ENCODE assay signal across 11 cellular contexts in the genomic region with DNA sequence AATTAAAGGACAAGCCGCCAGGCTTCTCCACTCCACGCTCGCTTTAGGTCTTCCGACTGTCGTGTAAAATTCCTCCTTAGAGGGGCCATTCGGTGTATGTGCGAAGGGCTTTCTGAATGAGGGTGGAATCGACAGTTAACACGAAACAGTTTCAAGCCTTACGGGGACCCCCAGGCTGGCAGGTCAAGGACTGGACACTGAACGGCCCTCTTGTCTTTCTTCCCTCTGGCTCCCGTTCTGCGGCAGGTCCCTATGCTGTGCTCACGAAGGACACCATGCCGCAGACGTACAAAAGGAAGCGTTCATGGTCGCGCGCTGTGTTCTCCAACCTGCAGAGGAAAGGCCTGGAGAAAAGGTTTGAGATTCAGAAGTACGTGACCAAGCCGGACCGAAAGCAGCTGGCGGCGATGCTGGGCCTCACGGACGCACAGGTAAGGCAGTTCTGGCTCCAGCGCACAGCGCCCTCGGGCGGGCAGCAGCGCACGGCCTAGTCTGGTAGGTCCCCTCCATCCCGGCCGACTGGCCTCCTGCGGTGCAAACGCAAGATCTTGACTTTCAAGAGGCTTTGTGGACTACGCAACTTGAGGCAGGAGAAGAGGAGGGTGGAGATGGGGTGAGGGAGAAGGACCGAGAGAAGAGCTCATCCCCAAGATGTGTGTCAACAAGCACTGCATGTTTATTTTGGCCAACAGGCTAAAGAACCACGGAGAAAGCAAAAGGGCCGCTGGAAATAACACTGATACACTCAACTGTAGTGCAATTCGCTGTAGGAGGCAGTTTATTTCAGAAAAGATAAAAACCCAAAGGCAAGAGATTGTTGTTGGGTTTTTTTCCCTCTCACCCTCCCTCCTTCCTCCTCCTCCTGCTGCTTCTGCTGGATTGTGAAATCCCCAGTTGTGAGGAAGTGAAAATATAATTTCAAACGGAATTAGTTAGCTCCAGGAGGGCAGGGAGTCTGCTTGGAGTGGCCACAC. TPM values are rescaled to one million over a fixed set of nuclear protein-coding genes. Genes with fewer than 3 reads are reported as not detected.
DNase-seq lines count a peak whose midpoint lies in the region; ATAC-seq and TF ChIP-seq lines count a peak whose summit lies in the region.
"Had no signal": no experiment of that assay in that cellular context is flagged by ENCODE, and none has a peak within 500 bp of the region (broad histone marks: within the 10 kb centered on the region; RNA-seq: fewer than 3 reads in every experiment).

No MANE protein-coding gene starts in this region.

- H3K4me1 Mint-ChIP-seq in T-helper 17 cell (peaks cover 24% of the 10 kb centered on the region), progenitor cell of endocrine pancreas (ENCODE audit: low read depth) (peaks cover 17% of the 10 kb centered on the region)
- peaks cover 29% of the 10 kb centered on the region for H3K4me1 Mint-ChIP-seq in T-helper 2 cell treated with Interferon-gamma antibody and Interleukin-4, amounts not matched to agents 5 μg/mL and 100 μg/mL, for 36 hours (ENCODE audit: low read depth)
- H3K4me1 Mint-ChIP-seq in activated T-cell treated with anti-CD3 and anti-CD28 coated beads, Interleukin-2, amount 50 U/mL, for 4 hours (ENCODE audit: low read depth): peaks cover 32% of the 10 kb centered on the region

- intact Hi-C loops in left ventricle myocardium superior (cut with micrococcal nuclease): no loop called here

- H3K27ac ChIP-seq in RWPE1: no peak overlapping the region

- H3K9me3 Mint-ChIP-seq in progenitor cell of endocrine pancreas (ENCODE audit: low read depth): no peaks in the 10 kb centered on the region
- no peaks in the 10 kb centered on the region for H3K9me3 Mint-ChIP-seq in T-helper 2 cell treated with Interferon-gamma antibody and Interleukin-4, amounts not matched to agents 5 μg/mL and 100 μg/mL, for 36 hours
- H3K9me3 Mint-ChIP-seq in activated T-cell treated with anti-CD3 and anti-CD28 coated beads, Interleukin-2, amount 50 U/mL, for 4 hours: no peaks in the 10 kb centered on the region

- POLR2A ChIA-PET in RWPE1 (lab: Yijun Ruan, JAX; ENCODE audit: low non-redundant PET): interaction anchor here (0.5 kb wide), 1 partner anchor 15 kb away, joined by 4 read pairs; no protein-coding TSS in a partner anchor

- TF ChIP-seq CTCF in progenitor cell of endocrine pancreas (IDR thresholded peaks at IDR 0.05; ENCODE audit: unreplicated experiment): peak; percentile 59
- TF ChIP-seq CTCF in RWPE1 (conservative IDR thresholded peaks at IDR 0.05; ENCODE audit: low read depth): no peak

- peaks cover 6% of the 10 kb centered on the region for H3K36me3 Mint-ChIP-seq in T-helper 17 cell (ENCODE audit: low read depth)
- H3K36me3 Mint-ChIP-seq in progenitor cell of endocrine pancreas (ENCODE audit: insufficient read depth): no peaks in the 10 kb centered on the region
- H3K36me3 Mint-ChIP-seq in T-helper 2 cell treated with Interferon-gamma antibody and Interleukin-4, amounts not matched to agents 5 μg/mL and 100 μg/mL, for 36 hours (ENCODE audit: low read depth): peaks cover 5% of the 10 kb centered on the region
- H3K36me3 Mint-ChIP-seq in activated T-cell treated with anti-CD3 and anti-CD28 coated beads, Interleukin-2, amount 50 U/mL, for 4 hours (ENCODE audit: insufficient read depth): peaks cover 1% of the 10 kb centered on the region

- H3K27me3 Mint-ChIP-seq in T-helper 17 cell (peaks cover 86% of the 10 kb centered on the region), progenitor cell of endocrine pancreas (peaks cover 95% of the 10 kb centered on the region)
- peaks cover 68% of the 10 kb centered on the region for H3K27me3 Mint-ChIP-seq in T-helper 2 cell treated with Interferon-gamma antibody and Interleukin-4, amounts not matched to agents 5 μg/mL and 100 μg/mL, for 36 hours (ENCODE audit: low read depth)
- peaks cover 67% of the 10 kb centered on the region for H3K27me3 Mint-ChIP-seq in activated T-cell treated with anti-CD3 and anti-CD28 coated beads, Interleukin-2, amount 50 U/mL, for 4 hours (ENCODE audit: low read depth)

- H3K27ac Mint-ChIP-seq in T-helper 17 cell: no peak overlapping the region
- H3K27ac Mint-ChIP-seq in progenitor cell of endocrine pancreas: no peak overlapping the region
- H3K27ac Mint-ChIP-seq in T-helper 2 cell treated with Interferon-gamma antibody and Interleukin-4, amounts not matched to agents 5 μg/mL and 100 μg/mL, for 36 hours: no peak overlapping the region

- DNase-seq in ELF-1 (ENCODE audit: low read depth, low spot score): peak; percentile 80
- DNase-seq in T-helper 17 cell: no peak
- DNase-seq in left ventricle myocardium superior: peak; percentile 59
- DNase-seq in progenitor cell of endocrine pancreas (ENCODE audit: low spot score, unreplicated experiment): no peak
- no peak for DNase-seq in RWPE1 (ENCODE audit: low spot score)
- DNase-seq in T-helper 2 cell treated with Interferon-gamma antibody and Interleukin-4, amounts not matched to agents 5 μg/mL and 100 μg/mL, for 36 hours (ENCODE audit: low spot score): no peak
- no peak for DNase-seq in activated T-cell treated with anti-CD3 and anti-CD28 coated beads, Interleukin-2, amount 50 U/mL, for 4 hours
- DNase-seq: activated CD4-positive, alpha-beta T cell treated with anti-CD3 and anti-CD28 coated beads for 1 hour; NCI-H2107 had no signal

- ATAC-seq in T-helper 17 cell (no peak), left ventricle myocardium superior (peak; percentile 6), GM21528 (IDR thresholded peaks at IDR 0.05; ENCODE audit: low FRiP score, unreplicated experiment) (no peak)
- no peak for ATAC-seq in activated T-cell treated with anti-CD3 and anti-CD28 coated beads, Interleukin-2, amount 50 U/mL, for 4 hours

- CTCF ChIA-PET in RWPE1 (lab: Yijun Ruan, JAX): interaction anchor here (0.6 to 1.2 kb wide), 2 partner anchors 321 to 571 kb away, joined by 3 to 4 read pairs; no protein-coding TSS in a partner anchor

- H3K4me3 Mint-ChIP-seq in T-helper 17 cell (peak overlapping the region; percentile 28), progenitor cell of endocrine pancreas (ENCODE audit: low read depth) (no peak overlapping the region)
- H3K4me3 Mint-ChIP-seq in T-helper 2 cell treated with Interferon-gamma antibody and Interleukin-4, amounts not matched to agents 5 μg/mL and 100 μg/mL, for 36 hours: no peak overlapping the region
- no peak overlapping the region for H3K4me3 Mint-ChIP-seq in activated T-cell treated with anti-CD3 and anti-CD28 coated beads, Interleukin-2, amount 50 U/mL, for 4 hours

- no peaks in the 10 kb centered on the region for H3K9me3 ChIP-seq in T-helper 17 cell (ENCODE audit: control insufficient read depth, low read length, poor library complexity, severe bottlenecking)
- H3K9me3 ChIP-seq: uterus had no signal

RNA-seq across cellular contexts. Expression of gene HLX, which starts 3.0 kb away (rescaled TPM):
- total RNA-seq in T-helper 17 cell (under 1 TPM; 0.26 to 0.94 TPM), left ventricle myocardium superior (4.0 TPM), progenitor cell of endocrine pancreas (0.48 and 0.53 TPM in 2 replicates)
- total RNA-seq in activated T-cell treated with anti-CD3 and anti-CD28 coated beads, Interleukin-2, amount 50 U/mL, for 4 hours: 1 to 10 TPM in 1 of 3 donors, under 1 TPM in 2; 0.30 to 2.4 (median 0.47) TPM

Comparison
In these comparisons a context has a peak if more than half of its experiments do, and no peak if none do; other contexts are left out.
1. DNase-seq: peak in ELF-1 (single experiment) and left ventricle myocardium superior (single experiment); none in T-helper 17 cell (0 of 3), progenitor cell of endocrine pancreas (single experiment), RWPE1 (single experiment), T-helper 2 cell treated with Interferon-gamma antibody and Interleukin-4, amounts not matched to agents 5 μg/mL and 100 μg/mL, for 36 hours (single experiment) and activated T-cell treated with anti-CD3 and anti-CD28 coated beads, Interleukin-2, amount 50 U/mL, for 4 hours (single experiment).